In genomic region chr9:128945798-128946501, GRCh38 we compare ENCODE assay signal across 2 cellular contexts.
TF ChIP-seq lines count a peak whose summit lies in the region.

No MANE protein-coding gene starts in this region.

TF ChIP-seq in IMR-90, 13 proteins besides CTCF, POLR2A, EP300 and RAD21:
- no peak for TF ChIP-seq MXI1 (IDR thresholded peaks at IDR 0.05; ENCODE audit: borderline replicate concordance, low read depth, low read length)
- no peak for TF ChIP-seq MAZ (IDR thresholded peaks at IDR 0.05; ENCODE audit: borderline replicate concordance, low read depth, low read length)
- no peak for TF ChIP-seq CHD1 (IDR thresholded peaks at IDR 0.05; ENCODE audit: low read depth, low read length)
- no peak for TF ChIP-seq RCOR1 (IDR thresholded peaks at IDR 0.05; ENCODE audit: insufficient replicate concordance, low read length)
- TF ChIP-seq USF2 (IDR thresholded peaks at IDR 0.05; ENCODE audit: low read depth, low read length) = no peak
- no peak for TF ChIP-seq CEBPB (IDR thresholded peaks at IDR 0.05; ENCODE audit: low read depth, low read length)
- no peak for TF ChIP-seq ELK1 (IDR thresholded peaks at IDR 0.05; ENCODE audit: borderline replicate concordance, low read depth, low read length)
- no peak for TF ChIP-seq FOS (IDR thresholded peaks at IDR 0.05; ENCODE audit: low read depth, low read length)
- no peak for TF ChIP-seq SMC3 (IDR thresholded peaks at IDR 0.05; ENCODE audit: low read depth, low read length)
- TF ChIP-seq NFE2L2 (IDR thresholded peaks at IDR 0.05; ENCODE audit: low read depth, low read length) = no peak
- no peak for TF ChIP-seq BHLHE40 (IDR thresholded peaks at IDR 0.05; ENCODE audit: low read depth, low read length)
- no peak for TF ChIP-seq MAFK (IDR thresholded peaks at IDR 0.05; ENCODE audit: low read depth, low read length)
- no peak for TF ChIP-seq RFX5 (IDR thresholded peaks at IDR 0.05; ENCODE audit: low read depth, low read length)

TF ChIP-seq in neural cell, 6 proteins besides CTCF, POLR2A, EP300 and RAD21:
- TF ChIP-seq SMC3 (conservative IDR thresholded peaks at IDR 0.05; ENCODE audit: poor library complexity) = no peak
- no peak for TF ChIP-seq POLR2AphosphoS5 (IDR thresholded peaks at IDR 0.05)
- TF ChIP-seq EZH2 (IDR thresholded peaks at IDR 0.05; ENCODE audit: borderline replicate concordance, insufficient read depth, low read length, poor library complexity, severe bottlenecking) = no peak
- TF ChIP-seq MXI1 (conservative IDR thresholded peaks at IDR 0.05; ENCODE audit: poor library complexity, severe bottlenecking) = no peak
- no peak for TF ChIP-seq TAF1 (IDR thresholded peaks at IDR 0.05; ENCODE audit: low read depth)
- no peak for TF ChIP-seq REST (IDR thresholded peaks at IDR 0.05; ENCODE audit: borderline replicate concordance)
